In the genomic region with DNA sequence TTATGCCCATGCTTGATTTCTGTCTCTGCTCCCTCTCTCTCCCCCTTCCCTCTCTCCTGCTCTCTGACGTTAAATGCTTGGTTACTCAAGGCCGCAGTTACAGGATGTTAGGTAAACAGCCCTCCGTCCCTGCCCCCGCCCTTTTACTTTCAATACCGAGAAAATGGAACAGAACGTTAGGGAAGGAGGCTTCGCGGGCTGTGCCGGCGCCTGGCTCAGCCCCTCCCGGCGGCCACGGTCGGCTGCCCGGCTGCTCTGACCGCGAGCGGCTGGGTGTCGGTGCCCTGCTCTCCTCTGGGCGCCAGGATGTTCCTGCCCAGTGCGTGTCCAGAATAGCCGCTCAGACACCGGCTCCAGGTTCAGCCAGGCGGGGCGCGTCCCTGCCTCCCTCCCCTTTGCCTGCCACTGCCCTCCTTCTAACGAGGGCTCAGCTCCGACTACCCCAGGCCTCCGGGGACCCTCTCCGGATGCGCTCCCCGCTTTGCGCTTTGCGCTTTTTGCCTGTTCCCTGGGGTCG, we compare ENCODE assay signal across 8 cellular contexts.
A peak's percentile ranks its signal among the peaks of the same experiment; 100 is the strongest.
DNase-seq lines count a peak whose midpoint lies in the region; ATAC-seq and TF ChIP-seq lines count a peak whose summit lies in the region.

No MANE protein-coding gene starts in this region.

- CTCF ChIA-PET in naive thymus-derived CD4-positive, alpha-beta T cell (lab: Charles Lee), result no interaction called here
- CTCF ChIA-PET in T-cell (lab: Charles Lee), result interaction anchor here in 1 of 2 donors (0.5 kb wide), 1 partner anchor 1795 kb away, joined by 5 read pairs; no protein-coding TSS in a partner anchor

- H3K27me3 Mint-ChIP-seq in endothelial cell (ENCODE audit: unreplicated experiment) (peaks cover 7% of the 10 kb centered on the region), T-cell (peaks cover 36 to 42% of the 10 kb centered on the region in 2 donors)
- peaks cover 10 to 55% (median 51%) of the 10 kb centered on the region in 5 donors for H3K27me3 Mint-ChIP-seq in naive thymus-derived CD4-positive, alpha-beta T cell

- H3K4me3 ChIP-seq in BLaER1, result peak overlapping the region; percentile 66
- no peak overlapping the region for H3K4me3 ChIP-seq in naive thymus-derived CD4-positive, alpha-beta T cell (ENCODE audit: low read length)

- DNase-seq in NOMO-1 treated with dmso at 0.1 percent for 144 hours (lab: John Stamatoyannopoulos, UW; ENCODE audit: unreplicated experiment), result peak; percentile 53
- DNase-seq in endothelial cell (ENCODE audit: low spot score), result peak; percentile 43
- peak in 1 of 9 donors; percentile 34 for DNase-seq in naive thymus-derived CD4-positive, alpha-beta T cell
- DNase-seq in T-cell, result no peak

- peak overlapping the region; percentile 77 for H3K27ac ChIP-seq in BLaER1
- H3K27ac ChIP-seq in naive thymus-derived CD4-positive, alpha-beta T cell (ENCODE audit: low read depth, low read length), result no peak overlapping the region

- no peak overlapping the region for H3K27ac Mint-ChIP-seq in endothelial cell (ENCODE audit: unreplicated experiment)
- H3K27ac Mint-ChIP-seq in naive thymus-derived CD4-positive, alpha-beta T cell, result peak overlapping the region in 1 of 9 donors; percentile 90
- no peak overlapping the region for H3K27ac Mint-ChIP-seq in T-cell

- intact Hi-C loops in naive thymus-derived CD4-positive, alpha-beta T cell (cut with micrococcal nuclease), result loop anchor here in 1 of 2 donors (1.0 kb wide), 1 partner anchor 39 kb away; no protein-coding TSS in a partner anchor

- peaks cover 34% of the 10 kb centered on the region for H3K4me1 ChIP-seq in BLaER1
- no peaks in the 10 kb centered on the region for H3K4me1 ChIP-seq in naive thymus-derived CD4-positive, alpha-beta T cell (ENCODE audit: control insufficient read depth in 2 of 2, insufficient read depth in 2 of 2, low read length in 2 of 2)

- H3K4me1 Mint-ChIP-seq in endothelial cell (ENCODE audit: unreplicated experiment), result peaks cover 3% of the 10 kb centered on the region
- H3K4me1 Mint-ChIP-seq in naive thymus-derived CD4-positive, alpha-beta T cell, result peaks cover 0 to 3% (median 0%) of the 10 kb centered on the region in 7 donors
- peaks cover 0 to 3% (median 2%) of the 10 kb centered on the region in 3 donors for H3K4me1 Mint-ChIP-seq in T-cell

- no peaks in the 10 kb centered on the region for H3K36me3 ChIP-seq in BLaER1
- no peaks in the 10 kb centered on the region for H3K36me3 ChIP-seq in naive thymus-derived CD4-positive, alpha-beta T cell (ENCODE audit: control insufficient read depth in 2 of 3, insufficient read depth in 3 of 3, low read length in 3 of 3)

- no peak for TF ChIP-seq CTCF in endothelial cell (IDR thresholded peaks at IDR 0.05; ENCODE audit: unreplicated experiment)

- no peaks in the 10 kb centered on the region for H4K20me1 ChIP-seq in BLaER1

- H3K27me3 ChIP-seq in BLaER1, result no peaks in the 10 kb centered on the region
- peaks cover 0 to 4% of the 10 kb centered on the region in 2 donors for H3K27me3 ChIP-seq in naive thymus-derived CD4-positive, alpha-beta T cell (ENCODE audit: control insufficient read depth in 2 of 2, insufficient read depth in 2 of 2, low read length in 2 of 2)

- H3K4me3 Mint-ChIP-seq in endothelial cell (ENCODE audit: unreplicated experiment) (peak overlapping the region; percentile 82), T-cell (no peak overlapping the region)
- peak overlapping the region in 2 of 10 donors; percentile 14 to 84 for H3K4me3 Mint-ChIP-seq in naive thymus-derived CD4-positive, alpha-beta T cell

- H3K36me3 Mint-ChIP-seq in endothelial cell (ENCODE audit: low read depth, unreplicated experiment) (no peaks in the 10 kb centered on the region), T-cell (no peaks in the 10 kb centered on the region)
- peaks cover 0 to 4% (median 0%) of the 10 kb centered on the region in 5 donors for H3K36me3 Mint-ChIP-seq in naive thymus-derived CD4-positive, alpha-beta T cell

- H3K9me3 Mint-ChIP-seq in endothelial cell (ENCODE audit: unreplicated experiment) (no peaks in the 10 kb centered on the region), T-cell (peaks cover 0 to 3% (median 0%) of the 10 kb centered on the region in 3 donors)
- H3K9me3 Mint-ChIP-seq in naive thymus-derived CD4-positive, alpha-beta T cell, result peaks cover 0 to 1% (median 0%) of the 10 kb centered on the region in 11 donors

- POLR2A ChIA-PET in naive thymus-derived CD4-positive, alpha-beta T cell (lab: Charles Lee), result no interaction called here
- POLR2A ChIA-PET in T-cell (lab: Charles Lee), result no interaction called here

- 0 out of 2 replicates have a peak, but pooled peaks cover 1% of the 10 kb centered on the region for H3K9me3 ChIP-seq in BLaER1
- no peaks in the 10 kb centered on the region for H3K9me3 ChIP-seq in naive thymus-derived CD4-positive, alpha-beta T cell (ENCODE audit: control insufficient read depth in 2 of 3, low read length in 3 of 3)

- H3K9ac ChIP-seq in BLaER1, result peak overlapping the region; percentile 69

- ATAC-seq in GM18873 (IDR thresholded peaks at IDR 0.05; ENCODE audit: low FRiP score, unreplicated experiment) (peak; percentile 55), HG03139 (IDR thresholded peaks at IDR 0.05; ENCODE audit: unreplicated experiment) (peak; percentile 83), T-cell (replicated peaks in 1 of 4) (no peak), HG02763 (IDR thresholded peaks at IDR 0.05; ENCODE audit: unreplicated experiment) (no peak)
- ATAC-seq in naive thymus-derived CD4-positive, alpha-beta T cell, result peak; percentile 6

- peak overlapping the region; percentile 78 for H3K4me2 ChIP-seq in BLaER1

Comparison
In these comparisons a context has a peak if more than half of its experiments do, and no peak if none do; other contexts are left out.
1. ATAC-seq: peak in GM18873 (single experiment), HG03139 (single experiment) and naive thymus-derived CD4-positive, alpha-beta T cell (single experiment); none in T-cell (0 of 4) and HG02763 (single experiment).
2. DNase-seq: peak in NOMO-1 treated with dmso at 0.1 percent for 144 hours (single experiment) and endothelial cell (single experiment); none in T-cell (0 of 34).